Comparison of ENCODE assay signal across 7 cellular contexts in the genomic region with DNA sequence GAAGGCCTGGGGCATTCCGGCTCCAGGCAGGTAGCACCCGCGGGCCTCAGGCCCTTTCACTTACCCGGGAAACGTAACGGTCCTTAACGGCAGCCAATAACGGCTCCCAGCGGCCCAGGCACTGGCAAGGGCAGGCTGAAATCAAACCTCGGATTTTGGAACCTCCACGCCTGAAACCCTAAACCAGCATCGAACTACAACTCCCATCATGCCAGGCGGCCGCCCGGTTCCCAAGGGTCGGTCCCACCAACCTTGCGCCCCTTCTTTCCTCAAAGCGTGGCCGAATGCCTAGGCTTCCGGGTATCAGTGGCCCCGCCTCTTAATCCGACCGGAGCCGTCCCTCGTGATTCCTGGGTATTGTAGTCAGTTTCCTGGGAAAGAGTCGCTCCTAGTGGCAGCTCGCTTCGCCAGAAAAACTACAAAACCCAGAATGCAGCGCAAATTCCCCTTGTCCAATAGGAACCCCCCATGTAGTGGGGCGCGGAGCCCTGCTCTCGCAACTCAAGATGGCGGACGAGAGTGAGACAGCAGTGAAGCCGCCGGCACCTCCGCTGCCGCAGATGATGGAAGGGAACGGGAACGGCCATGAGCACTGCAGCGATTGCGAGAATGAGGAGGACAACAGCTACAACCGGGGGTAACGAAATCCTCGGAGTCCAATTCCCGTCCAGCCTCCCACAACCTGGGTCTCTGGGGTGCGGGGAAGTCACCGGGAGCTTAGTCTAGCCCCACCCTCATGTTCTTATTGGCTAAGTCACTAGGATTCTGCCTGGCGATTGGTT. TPM values are rescaled to one million over a fixed set of nuclear protein-coding genes. Genes with fewer than 3 reads are reported as not detected.
A peak's percentile ranks its signal among the peaks of the same experiment; 100 is the strongest.
DNase-seq lines count a peak whose midpoint lies in the region; ATAC-seq and TF ChIP-seq lines count a peak whose summit lies in the region.

A gene (plus strand): TSS at position 494 of the 782 bp plus-strand sequence. CDS start 13 bp downstream, at position 507.

- H3K27me3 ChIP-seq in hepatocyte = no peaks in the 10 kb centered on the region

- no peak for TF ChIP-seq CTCF in hepatocyte (IDR thresholded peaks at IDR 0.05; ENCODE audit: poor library complexity)

- H3K27ac ChIP-seq in hepatocyte = peak within 1 kb of the TSS; percentile 84

- peak within 1 kb of the TSS; percentile 38 for H3K4me3 ChIP-seq in hepatocyte

- no peaks in the 10 kb centered on the region for H3K36me3 ChIP-seq in hepatocyte (replicated peaks; ENCODE audit: insufficient read depth, low read depth)

- H3K4me1 ChIP-seq in hepatocyte (ENCODE audit: insufficient read depth) = peaks cover 28% of the 10 kb centered on the region

- H3K4me2 ChIP-seq in hepatocyte = peak within 1 kb of the TSS; percentile 83

- no peaks in the 10 kb centered on the region for H3K9me2 ChIP-seq in hepatocyte (replicated peaks; ENCODE audit: insufficient read depth)

- under 1% methylated on average over 49 of the region's 49 CpGs for WGBS in hepatocyte (ENCODE audit: low lambda C conversion rate, missing lambda C conversion rate)

- DNase-seq in NCI-H2081 (lab: John Stamatoyannopoulos, UW) (peak; percentile 100), T1000 (lab: John Stamatoyannopoulos, UW) (peak; percentile 98), astrocyte of the hippocampus (ENCODE audit: low read depth, low spot score) (peak; percentile 100), hepatocyte (ENCODE audit: low spot score) (peak; percentile 99), renal cortical epithelial cell (ENCODE audit: low read depth) (peak; percentile 99)

- peaks cover 55% of the 10 kb centered on the region for H3K79me2 ChIP-seq in hepatocyte

- H4K20me1 ChIP-seq in hepatocyte (ENCODE audit: insufficient read depth, poor library complexity, severe bottlenecking) = peaks cover 7% of the 10 kb centered on the region

- ATAC-seq in GM18508 (IDR thresholded peaks at IDR 0.05; ENCODE audit: insufficient read depth, unreplicated experiment) = peak; percentile 71
- ATAC-seq in HG03025 (IDR thresholded peaks at IDR 0.05; ENCODE audit: low FRiP score, unreplicated experiment) = peak; percentile 87

- H3K9me3 ChIP-seq in hepatocyte (ENCODE audit: low read depth) = no peaks in the 10 kb centered on the region

- peak within 1 kb of the TSS; percentile 61 for H2AFZ ChIP-seq in hepatocyte

RNA-seq across cellular contexts. Expression of the gene that starts here (rescaled TPM):
- 68.5 and 71.2 TPM in 2 replicates for total RNA-seq in hepatocyte
- polyA plus RNA-seq in hepatocyte = 90.1 and 126 TPM in 2 replicates
- total RNA-seq in renal cortical epithelial cell = 82.5 and 102 TPM in 2 replicates

Comparison
In these comparisons a context has a peak if more than half of its experiments do, and no peak if none do; other contexts are left out.
1. Peak in every context shown above with its lines: DNase-seq, ATAC-seq, H3K4me3 ChIP-seq and H3K27ac ChIP-seq.